Comparison of ENCODE assay signal across 8 cellular contexts in the genomic region with DNA sequence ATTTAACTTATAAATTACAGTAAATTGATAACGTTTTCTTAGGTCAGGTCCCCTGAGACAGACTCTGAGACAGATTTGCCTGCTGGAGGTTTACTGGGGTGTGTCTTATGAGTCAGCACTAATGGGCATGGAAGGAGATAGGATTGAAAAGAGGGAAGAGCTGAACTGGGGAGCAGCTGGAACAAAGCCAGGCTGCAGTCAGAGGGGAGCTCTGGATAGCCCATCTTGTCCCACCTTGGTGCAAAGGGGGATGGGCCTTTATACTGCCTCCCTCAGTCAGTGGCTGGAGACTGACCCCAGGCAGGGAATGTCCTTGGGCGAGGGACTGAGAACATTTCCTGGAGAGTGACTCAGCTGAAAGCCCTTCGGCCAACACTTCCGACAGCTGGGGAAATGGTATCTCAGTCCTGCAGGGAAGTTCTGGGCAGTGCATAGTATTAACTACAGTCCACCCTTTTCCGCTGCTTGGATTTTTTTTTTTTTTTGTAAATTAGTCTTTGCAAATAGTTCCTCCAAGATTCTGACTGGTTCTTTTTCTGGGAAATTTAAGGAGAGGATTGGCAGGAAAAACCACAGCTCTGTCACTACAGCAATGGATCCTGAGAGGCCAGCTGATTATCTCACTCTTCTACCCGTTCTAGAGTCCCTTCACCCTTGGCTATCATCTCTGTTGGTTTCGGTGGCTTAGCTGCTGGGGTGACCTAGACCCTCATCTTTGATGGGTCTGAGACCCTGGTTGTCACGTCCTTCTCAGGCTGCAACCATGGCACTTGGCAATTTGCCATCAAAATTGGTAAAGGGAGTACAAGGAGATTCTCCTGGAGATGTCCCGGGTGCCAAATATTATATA. TPM values are rescaled to one million over a fixed set of nuclear protein-coding genes. Genes with fewer than 3 reads are reported as not detected.
DNase-seq lines count a peak whose midpoint lies in the region; ATAC-seq and TF ChIP-seq lines count a peak whose summit lies in the region.

No MANE protein-coding gene starts in this region.

- H3K9me3 Mint-ChIP-seq in mesothelial cell of epicardium: no peaks in the 10 kb centered on the region
- H3K9me3 Mint-ChIP-seq in activated T-cell treated with anti-CD3 and anti-CD28 coated beads, Interleukin-2, amount 50 U/mL, for 72 hours: no peaks in the 10 kb centered on the region

- DNase-seq in AG08395 (ENCODE audit: low spot score): peak; percentile 80
- peak; percentile 80 for DNase-seq in NCI-H226
- DNase-seq in epithelial cell of esophagus (ENCODE audit: low read depth): peak; percentile 79
- DNase-seq in mesothelial cell of epicardium (ENCODE audit: low spot score in 2 of 2, unreplicated experiment in 2 of 2): no peak
- DNase-seq in hippocampal formation (lab: John Stamatoyannopoulos, UW): no peak
- no peak for DNase-seq in SHP77 (lab: John Stamatoyannopoulos, UW)
- DNase-seq in amygdala (lab: John Stamatoyannopoulos, UW): no peak
- DNase-seq in activated T-cell treated with anti-CD3 and anti-CD28 coated beads, Interleukin-2, amount 50 U/mL, for 72 hours: no peak

- H3K27ac Mint-ChIP-seq in mesothelial cell of epicardium: peak overlapping the region; percentile 33
- no peak overlapping the region for H3K27ac Mint-ChIP-seq in activated T-cell treated with anti-CD3 and anti-CD28 coated beads, Interleukin-2, amount 50 U/mL, for 72 hours

- no peaks in the 10 kb centered on the region for H3K27me3 Mint-ChIP-seq in mesothelial cell of epicardium (ENCODE audit: low read depth)
- no peaks in the 10 kb centered on the region for H3K27me3 Mint-ChIP-seq in activated T-cell treated with anti-CD3 and anti-CD28 coated beads, Interleukin-2, amount 50 U/mL, for 72 hours (ENCODE audit: low read depth)

- no peak overlapping the region for H3K4me3 ChIP-seq in epithelial cell of esophagus (ENCODE audit: low read length)

- no peak for TF ChIP-seq CTCF in epithelial cell of esophagus (IDR thresholded peaks at IDR 0.05; ENCODE audit: insufficient read depth, low read depth, low read length, missing control alignments)
- no peak for TF ChIP-seq CTCF in mesothelial cell of epicardium (IDR thresholded peaks at IDR 0.05; ENCODE audit: unreplicated experiment)

- no peaks in the 10 kb centered on the region for H3K36me3 Mint-ChIP-seq in mesothelial cell of epicardium
- no peaks in the 10 kb centered on the region for H3K36me3 Mint-ChIP-seq in activated T-cell treated with anti-CD3 and anti-CD28 coated beads, Interleukin-2, amount 50 U/mL, for 72 hours (ENCODE audit: insufficient read depth in 2 of 2)

- no peak overlapping the region for H3K4me3 Mint-ChIP-seq in mesothelial cell of epicardium
- H3K4me3 Mint-ChIP-seq in activated T-cell treated with anti-CD3 and anti-CD28 coated beads, Interleukin-2, amount 50 U/mL, for 72 hours: no peak overlapping the region

- ATAC-seq in activated T-cell treated with anti-CD3 and anti-CD28 coated beads, Interleukin-2, amount 50 U/mL, for 72 hours (replicated peaks in 1 of 2): no peak

- peaks cover 18% of the 10 kb centered on the region for H3K4me1 Mint-ChIP-seq in mesothelial cell of epicardium
- no peaks in the 10 kb centered on the region for H3K4me1 Mint-ChIP-seq in activated T-cell treated with anti-CD3 and anti-CD28 coated beads, Interleukin-2, amount 50 U/mL, for 72 hours (ENCODE audit: low read depth)

RNA-seq across cellular contexts. Expression of a gene that starts 39.2 kb away (rescaled TPM):
- total RNA-seq in mesothelial cell of epicardium: 36.8 to 44.4 TPM (median 43.2 TPM) in 3 replicates
- total RNA-seq in activated T-cell treated with anti-CD3 and anti-CD28 coated beads, Interleukin-2, amount 50 U/mL, for 72 hours: 10 to 100 TPM in 1 of 2 donors, 1 to 10 TPM in 1; 6.2 to 11.6 TPM

Comparison
In these comparisons a context has a peak if more than half of its experiments do, and no peak if none do; other contexts are left out.
1. DNase-seq: peak in AG08395 (single experiment), NCI-H226 (single experiment) and epithelial cell of esophagus (single experiment); none in mesothelial cell of epicardium (0 of 2), hippocampal formation (0 of 2), SHP77 (0 of 2), amygdala (0 of 56) and activated T-cell treated with anti-CD3 and anti-CD28 coated beads, Interleukin-2, amount 50 U/mL, for 72 hours (0 of 2).